In genomic region chr15:92343869-92344643, GRCh38 we compare ENCODE assay signal across 1 cellular context.
TF ChIP-seq lines count a peak whose summit lies in the region.

No MANE protein-coding gene starts in this region.

TF ChIP-seq in GM23338, 12 proteins besides CTCF, POLR2A, EP300 and RAD21 (continued from another document):
- TF ChIP-seq ZNF462 (CRISPR knock-in tag; IDR thresholded peaks at IDR 0.05) (no peak), CREB1 (CRISPR knock-in tag; IDR thresholded peaks at IDR 0.05; ENCODE audit: low read depth) (no peak), JUNB (IDR thresholded peaks at IDR 0.05; ENCODE audit: unreplicated experiment) (no peak), REST (IDR thresholded peaks at IDR 0.05; ENCODE audit: unreplicated experiment) (no peak), ETS1 (IDR thresholded peaks at IDR 0.05) (no peak), ZNF331 (CRISPR knock-in tag; IDR thresholded peaks at IDR 0.05; ENCODE audit: low read depth) (no peak), NANOG (IDR thresholded peaks at IDR 0.05; ENCODE audit: borderline replicate concordance) (no peak), POLR2AphosphoS5 (IDR thresholded peaks at IDR 0.05; ENCODE audit: low read depth) (no peak)
TF ChIP-seq in GM23338: peak in this region for 0.
